1 cellular context compared by ENCODE assay signal in the genomic region with DNA sequence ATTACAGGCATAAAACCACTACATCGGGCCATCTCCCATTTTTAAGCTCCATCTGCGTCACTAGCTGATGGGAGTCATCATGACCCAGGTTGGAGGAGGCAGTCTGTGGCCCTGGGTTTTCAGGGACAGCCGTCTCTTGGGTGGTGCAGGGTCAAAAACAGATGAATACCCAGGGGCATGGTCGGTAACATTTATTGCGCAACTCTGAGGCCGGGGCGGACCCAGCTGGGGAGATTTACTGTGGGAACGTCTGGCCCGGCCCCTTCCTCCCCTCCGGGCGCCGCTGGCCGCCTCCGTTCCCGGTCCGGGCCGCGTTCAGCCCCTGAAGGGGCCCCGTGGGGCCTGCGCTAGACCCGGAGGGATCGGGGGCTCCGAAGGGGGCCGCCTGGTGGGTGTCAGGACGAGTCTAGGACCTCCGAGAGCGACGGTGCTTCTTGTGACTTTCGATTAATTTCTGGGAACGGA.
TF ChIP-seq lines count a peak whose summit lies in the region.

No MANE protein-coding gene starts in this region.

TF ChIP-seq in HepG2, 621 proteins besides CTCF, POLR2A, EP300 and RAD21 (continues in another document):
- no peak for TF ChIP-seq WIZ (CRISPR knock-in tag; IDR thresholded peaks at IDR 0.05)
- no peak for TF ChIP-seq NRL (CRISPR knock-in tag; IDR thresholded peaks at IDR 0.05; ENCODE audit: borderline replicate concordance)
- TF ChIP-seq REPIN1 (CRISPR knock-in tag; IDR thresholded peaks at IDR 0.05; ENCODE audit: borderline replicate concordance, low read depth) = no peak
- TF ChIP-seq CBX5 (CRISPR knock-in tag; IDR thresholded peaks at IDR 0.05; ENCODE audit: borderline replicate concordance) = no peak
- TF ChIP-seq ZFP36 (IDR thresholded peaks at IDR 0.05; ENCODE audit: borderline replicate concordance, low read depth, low read length, partially characterized antibody) = no peak
- no peak for TF ChIP-seq ZNF678 (CRISPR knock-in tag; IDR thresholded peaks at IDR 0.05)
- no peak for TF ChIP-seq ZEB1 (IDR thresholded peaks at IDR 0.05; ENCODE audit: insufficient replicate concordance, low read depth)
- TF ChIP-seq ZNF260 (CRISPR knock-in tag; IDR thresholded peaks at IDR 0.05; ENCODE audit: borderline replicate concordance, low read depth) = no peak
- TF ChIP-seq SMARCE1 (IDR thresholded peaks at IDR 0.05; ENCODE audit: borderline replicate concordance) = no peak
- TF ChIP-seq, protein P1, sequence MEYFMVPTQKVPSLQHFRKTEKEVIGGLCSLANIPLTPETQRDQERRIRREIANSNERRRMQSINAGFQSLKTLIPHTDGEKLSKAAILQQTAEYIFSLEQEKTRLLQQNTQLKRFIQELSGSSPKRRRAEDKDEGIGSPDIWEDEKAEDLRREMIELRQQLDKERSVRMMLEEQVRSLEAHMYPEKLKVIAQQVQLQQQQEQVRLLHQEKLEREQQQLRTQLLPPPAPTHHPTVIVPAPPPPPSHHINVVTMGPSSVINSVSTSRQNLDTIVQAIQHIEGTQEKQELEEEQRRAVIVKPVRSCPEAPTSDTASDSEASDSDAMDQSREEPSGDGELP (IDR thresholded peaks at IDR 0.05; ENCODE audit: borderline replicate concordance, low read depth) = peak; percentile 59; the same call in 1 of the 2 replicates
- TF ChIP-seq, protein P2, sequence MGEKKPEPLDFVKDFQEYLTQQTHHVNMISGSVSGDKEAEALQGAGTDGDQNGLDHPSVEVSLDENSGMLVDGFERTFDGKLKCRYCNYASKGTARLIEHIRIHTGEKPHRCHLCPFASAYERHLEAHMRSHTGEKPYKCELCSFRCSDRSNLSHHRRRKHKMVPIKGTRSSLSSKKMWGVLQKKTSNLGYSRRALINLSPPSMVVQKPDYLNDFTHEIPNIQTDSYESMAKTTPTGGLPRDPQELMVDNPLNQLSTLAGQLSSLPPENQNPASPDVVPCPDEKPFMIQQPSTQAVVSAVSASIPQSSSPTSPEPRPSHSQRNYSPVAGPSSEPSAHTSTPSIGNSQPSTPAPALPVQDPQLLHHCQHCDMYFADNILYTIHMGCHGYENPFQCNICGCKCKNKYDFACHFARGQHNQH (CRISPR knock-in tag; IDR thresholded peaks at IDR 0.05) = no peak
- peak; percentile 93 for TF ChIP-seq CEBPG (CRISPR knock-in tag; IDR thresholded peaks at IDR 0.05)
- no peak for TF ChIP-seq KLF12 (CRISPR knock-in tag; IDR thresholded peaks at IDR 0.05; ENCODE audit: borderline replicate concordance)
- peak; percentile 4; the same call in 1 of the 2 replicates for TF ChIP-seq SMC3 (IDR thresholded peaks at IDR 0.05; ENCODE audit: low read length)
- no peak for TF ChIP-seq ISX (CRISPR knock-in tag; conservative IDR thresholded peaks at IDR 0.05)
- no peak for TF ChIP-seq ETV5 (CRISPR knock-in tag; IDR thresholded peaks at IDR 0.05; ENCODE audit: borderline replicate concordance)
- TF ChIP-seq, protein P3, sequence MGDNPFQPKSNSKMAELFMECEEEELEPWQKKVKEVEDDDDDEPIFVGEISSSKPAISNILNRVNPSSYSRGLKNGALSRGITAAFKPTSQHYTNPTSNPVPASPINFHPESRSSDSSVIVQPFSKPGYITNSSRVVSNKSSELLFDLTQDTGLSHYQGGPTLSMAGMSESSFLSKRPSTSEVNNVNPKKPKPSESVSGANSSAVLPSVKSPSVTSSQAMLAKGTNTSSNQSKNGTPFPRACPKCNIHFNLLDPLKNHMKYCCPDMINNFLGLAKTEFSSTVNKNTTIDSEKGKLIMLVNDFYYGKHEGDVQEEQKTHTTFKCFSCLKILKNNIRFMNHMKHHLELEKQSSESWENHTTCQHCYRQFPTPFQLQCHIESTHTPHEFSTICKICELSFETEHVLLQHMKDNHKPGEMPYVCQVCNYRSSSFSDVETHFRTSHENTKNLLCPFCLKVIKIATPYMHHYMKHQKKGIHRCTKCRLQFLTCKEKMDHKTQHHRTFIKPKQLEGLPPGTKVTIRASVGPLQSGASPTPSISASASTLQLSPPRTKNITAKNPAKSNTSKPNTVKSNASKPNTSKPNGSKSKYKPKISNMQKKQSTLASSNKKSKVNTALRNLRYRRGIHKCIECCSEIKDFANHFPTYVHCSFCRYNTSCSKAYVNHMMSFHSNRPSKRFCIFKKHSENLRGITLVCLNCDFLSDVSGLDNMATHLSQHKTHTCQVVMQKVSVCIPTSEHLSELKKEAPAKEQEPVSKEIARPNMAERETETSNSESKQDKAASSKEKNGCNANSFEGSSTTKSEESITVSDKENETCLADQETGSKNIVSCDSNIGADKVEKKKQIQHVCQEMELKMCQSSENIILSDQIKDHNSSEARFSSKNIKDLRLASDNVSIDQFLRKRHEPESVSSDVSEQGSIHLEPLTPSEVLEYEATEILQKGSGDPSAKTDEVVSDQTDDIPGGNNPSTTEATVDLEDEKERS (CRISPR knock-in tag; IDR thresholded peaks at IDR 0.05) = no peak
- no peak for TF ChIP-seq ZNF441 (CRISPR knock-in tag; IDR thresholded peaks at IDR 0.05; ENCODE audit: borderline replicate concordance)
- no peak for TF ChIP-seq DMAP1 (CRISPR knock-in tag; IDR thresholded peaks at IDR 0.05)
- TF ChIP-seq SYNCRIP (IDR thresholded peaks at IDR 0.05; ENCODE audit: insufficient read depth, low read depth, low read length) = no peak
- no peak for TF ChIP-seq ZBTB8A (CRISPR knock-in tag; IDR thresholded peaks at IDR 0.05; ENCODE audit: borderline replicate concordance, low read depth)
- no peak for TF ChIP-seq RCOR2 (CRISPR knock-in tag; IDR thresholded peaks at IDR 0.05)
- TF ChIP-seq, protein P4, sequence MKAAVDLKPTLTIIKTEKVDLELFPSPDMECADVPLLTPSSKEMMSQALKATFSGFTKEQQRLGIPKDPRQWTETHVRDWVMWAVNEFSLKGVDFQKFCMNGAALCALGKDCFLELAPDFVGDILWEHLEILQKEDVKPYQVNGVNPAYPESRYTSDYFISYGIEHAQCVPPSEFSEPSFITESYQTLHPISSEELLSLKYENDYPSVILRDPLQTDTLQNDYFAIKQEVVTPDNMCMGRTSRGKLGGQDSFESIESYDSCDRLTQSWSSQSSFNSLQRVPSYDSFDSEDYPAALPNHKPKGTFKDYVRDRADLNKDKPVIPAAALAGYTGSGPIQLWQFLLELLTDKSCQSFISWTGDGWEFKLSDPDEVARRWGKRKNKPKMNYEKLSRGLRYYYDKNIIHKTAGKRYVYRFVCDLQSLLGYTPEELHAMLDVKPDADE (CRISPR knock-in tag; IDR thresholded peaks at IDR 0.05) = no peak
- no peak for TF ChIP-seq ZNF746 (CRISPR knock-in tag; IDR thresholded peaks at IDR 0.05)
- TF ChIP-seq, protein P5, sequence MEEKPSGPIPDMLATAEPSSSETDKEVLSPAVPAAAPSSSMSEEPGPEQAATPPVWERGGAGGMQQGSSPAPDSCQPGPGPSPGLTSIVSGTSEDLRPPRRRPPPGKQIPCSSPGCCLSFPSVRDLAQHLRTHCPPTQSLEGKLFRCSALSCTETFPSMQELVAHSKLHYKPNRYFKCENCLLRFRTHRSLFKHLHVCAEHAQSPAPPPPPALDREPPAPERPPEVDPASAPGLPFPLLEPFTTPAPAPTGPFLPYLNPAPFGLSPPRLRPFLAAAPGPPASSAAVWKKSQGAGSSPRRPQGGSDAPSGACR (CRISPR knock-in tag; IDR thresholded peaks at IDR 0.05) = no peak
- no peak for TF ChIP-seq ZNF788 (CRISPR knock-in tag; IDR thresholded peaks at IDR 0.05; ENCODE audit: borderline replicate concordance)
- TF ChIP-seq, protein P6, sequence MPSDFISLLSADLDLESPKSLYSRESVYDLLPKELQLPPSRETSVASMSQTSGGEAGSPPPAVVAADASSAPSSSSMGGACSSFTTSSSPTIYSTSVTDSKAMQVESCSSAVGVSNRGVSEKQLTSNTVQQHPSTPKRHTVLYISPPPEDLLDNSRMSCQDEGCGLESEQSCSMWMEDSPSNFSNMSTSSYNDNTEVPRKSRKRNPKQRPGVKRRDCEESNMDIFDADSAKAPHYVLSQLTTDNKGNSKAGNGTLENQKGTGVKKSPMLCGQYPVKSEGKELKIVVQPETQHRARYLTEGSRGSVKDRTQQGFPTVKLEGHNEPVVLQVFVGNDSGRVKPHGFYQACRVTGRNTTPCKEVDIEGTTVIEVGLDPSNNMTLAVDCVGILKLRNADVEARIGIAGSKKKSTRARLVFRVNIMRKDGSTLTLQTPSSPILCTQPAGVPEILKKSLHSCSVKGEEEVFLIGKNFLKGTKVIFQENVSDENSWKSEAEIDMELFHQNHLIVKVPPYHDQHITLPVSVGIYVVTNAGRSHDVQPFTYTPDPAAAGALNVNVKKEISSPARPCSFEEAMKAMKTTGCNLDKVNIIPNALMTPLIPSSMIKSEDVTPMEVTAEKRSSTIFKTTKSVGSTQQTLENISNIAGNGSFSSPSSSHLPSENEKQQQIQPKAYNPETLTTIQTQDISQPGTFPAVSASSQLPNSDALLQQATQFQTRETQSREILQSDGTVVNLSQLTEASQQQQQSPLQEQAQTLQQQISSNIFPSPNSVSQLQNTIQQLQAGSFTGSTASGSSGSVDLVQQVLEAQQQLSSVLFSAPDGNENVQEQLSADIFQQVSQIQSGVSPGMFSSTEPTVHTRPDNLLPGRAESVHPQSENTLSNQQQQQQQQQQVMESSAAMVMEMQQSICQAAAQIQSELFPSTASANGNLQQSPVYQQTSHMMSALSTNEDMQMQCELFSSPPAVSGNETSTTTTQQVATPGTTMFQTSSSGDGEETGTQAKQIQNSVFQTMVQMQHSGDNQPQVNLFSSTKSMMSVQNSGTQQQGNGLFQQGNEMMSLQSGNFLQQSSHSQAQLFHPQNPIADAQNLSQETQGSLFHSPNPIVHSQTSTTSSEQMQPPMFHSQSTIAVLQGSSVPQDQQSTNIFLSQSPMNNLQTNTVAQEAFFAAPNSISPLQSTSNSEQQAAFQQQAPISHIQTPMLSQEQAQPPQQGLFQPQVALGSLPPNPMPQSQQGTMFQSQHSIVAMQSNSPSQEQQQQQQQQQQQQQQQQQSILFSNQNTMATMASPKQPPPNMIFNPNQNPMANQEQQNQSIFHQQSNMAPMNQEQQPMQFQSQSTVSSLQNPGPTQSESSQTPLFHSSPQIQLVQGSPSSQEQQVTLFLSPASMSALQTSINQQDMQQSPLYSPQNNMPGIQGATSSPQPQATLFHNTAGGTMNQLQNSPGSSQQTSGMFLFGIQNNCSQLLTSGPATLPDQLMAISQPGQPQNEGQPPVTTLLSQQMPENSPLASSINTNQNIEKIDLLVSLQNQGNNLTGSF (CRISPR knock-in tag; IDR thresholded peaks at IDR 0.05) = no peak
- no peak for TF ChIP-seq TBP (CRISPR knock-in tag; IDR thresholded peaks at IDR 0.05)
- no peak for TF ChIP-seq NFE2L1 (CRISPR knock-in tag; IDR thresholded peaks at IDR 0.05; ENCODE audit: borderline replicate concordance)
- TF ChIP-seq SOX5 (CRISPR knock-in tag; IDR thresholded peaks at IDR 0.05; ENCODE audit: borderline replicate concordance) = no peak
- TF ChIP-seq ZC3H4 (CRISPR knock-in tag; IDR thresholded peaks at IDR 0.05; ENCODE audit: borderline replicate concordance) = no peak
- no peak for TF ChIP-seq SMAD9 (CRISPR knock-in tag; IDR thresholded peaks at IDR 0.05)
- TF ChIP-seq, protein P7, sequence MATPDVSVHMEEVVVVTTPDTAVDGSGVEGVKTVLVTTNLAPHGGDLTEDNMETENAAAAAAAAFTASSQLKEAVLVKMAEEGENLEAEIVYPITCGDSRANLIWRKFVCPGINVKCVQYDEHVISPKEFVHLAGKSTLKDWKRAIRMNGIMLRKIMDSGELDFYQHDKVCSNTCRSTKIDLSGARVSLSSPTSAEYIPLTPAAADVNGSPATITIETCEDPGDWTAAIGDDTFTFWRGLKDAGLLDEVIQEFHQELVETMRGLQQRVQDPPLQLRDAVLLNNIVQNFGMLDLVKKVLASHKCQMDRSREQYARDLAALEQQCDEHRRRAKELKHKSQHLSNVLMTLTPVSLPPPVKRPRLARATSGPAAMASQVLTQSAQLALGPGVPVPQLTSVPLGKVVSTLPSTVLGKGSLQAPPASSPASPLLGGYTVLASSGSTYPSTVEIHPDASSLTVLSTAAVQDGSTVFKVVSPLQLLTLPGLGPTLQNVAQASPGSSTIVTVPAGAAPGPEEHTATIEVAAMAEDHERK (CRISPR knock-in tag; IDR thresholded peaks at IDR 0.05; ENCODE audit: low read depth) = no peak
- TF ChIP-seq, protein P8, sequence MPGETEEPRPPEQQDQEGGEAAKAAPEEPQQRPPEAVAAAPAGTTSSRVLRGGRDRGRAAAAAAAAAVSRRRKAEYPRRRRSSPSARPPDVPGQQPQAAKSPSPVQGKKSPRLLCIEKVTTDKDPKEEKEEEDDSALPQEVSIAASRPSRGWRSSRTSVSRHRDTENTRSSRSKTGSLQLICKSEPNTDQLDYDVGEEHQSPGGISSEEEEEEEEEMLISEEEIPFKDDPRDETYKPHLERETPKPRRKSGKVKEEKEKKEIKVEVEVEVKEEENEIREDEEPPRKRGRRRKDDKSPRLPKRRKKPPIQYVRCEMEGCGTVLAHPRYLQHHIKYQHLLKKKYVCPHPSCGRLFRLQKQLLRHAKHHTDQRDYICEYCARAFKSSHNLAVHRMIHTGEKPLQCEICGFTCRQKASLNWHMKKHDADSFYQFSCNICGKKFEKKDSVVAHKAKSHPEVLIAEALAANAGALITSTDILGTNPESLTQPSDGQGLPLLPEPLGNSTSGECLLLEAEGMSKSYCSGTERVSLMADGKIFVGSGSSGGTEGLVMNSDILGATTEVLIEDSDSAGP (CRISPR knock-in tag; IDR thresholded peaks at IDR 0.05; ENCODE audit: borderline replicate concordance) = 0 out of 2 replicates have a peak, but pooled peaks have one; percentile 24
- TF ChIP-seq NR2F1 (CRISPR knock-in tag; IDR thresholded peaks at IDR 0.05) = no peak
- no peak for TF ChIP-seq ZNF563 (CRISPR knock-in tag; IDR thresholded peaks at IDR 0.05)
- TF ChIP-seq CEBPB (IDR thresholded peaks at IDR 0.05; ENCODE audit: borderline replicate concordance, low read depth, low read length) = peak; percentile 96
- TF ChIP-seq, protein P9, sequence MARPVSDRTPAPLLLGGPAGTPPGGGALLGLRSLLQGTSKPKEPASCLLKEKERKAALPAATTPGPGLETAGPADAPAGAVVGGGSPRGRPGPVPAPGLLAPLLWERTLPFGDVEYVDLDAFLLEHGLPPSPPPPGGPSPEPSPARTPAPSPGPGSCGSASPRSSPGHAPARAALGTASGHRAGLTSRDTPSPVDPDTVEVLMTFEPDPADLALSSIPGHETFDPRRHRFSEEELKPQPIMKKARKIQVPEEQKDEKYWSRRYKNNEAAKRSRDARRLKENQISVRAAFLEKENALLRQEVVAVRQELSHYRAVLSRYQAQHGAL (CRISPR knock-in tag; IDR thresholded peaks at IDR 0.05; ENCODE audit: not compliant biosample characterization) = no peak
- no peak for TF ChIP-seq RBFOX2 (IDR thresholded peaks at IDR 0.05; ENCODE audit: low read depth, low read length)
- TF ChIP-seq ZFAT (CRISPR knock-in tag; conservative IDR thresholded peaks at IDR 0.05) = no peak
